In the genomic region with DNA sequence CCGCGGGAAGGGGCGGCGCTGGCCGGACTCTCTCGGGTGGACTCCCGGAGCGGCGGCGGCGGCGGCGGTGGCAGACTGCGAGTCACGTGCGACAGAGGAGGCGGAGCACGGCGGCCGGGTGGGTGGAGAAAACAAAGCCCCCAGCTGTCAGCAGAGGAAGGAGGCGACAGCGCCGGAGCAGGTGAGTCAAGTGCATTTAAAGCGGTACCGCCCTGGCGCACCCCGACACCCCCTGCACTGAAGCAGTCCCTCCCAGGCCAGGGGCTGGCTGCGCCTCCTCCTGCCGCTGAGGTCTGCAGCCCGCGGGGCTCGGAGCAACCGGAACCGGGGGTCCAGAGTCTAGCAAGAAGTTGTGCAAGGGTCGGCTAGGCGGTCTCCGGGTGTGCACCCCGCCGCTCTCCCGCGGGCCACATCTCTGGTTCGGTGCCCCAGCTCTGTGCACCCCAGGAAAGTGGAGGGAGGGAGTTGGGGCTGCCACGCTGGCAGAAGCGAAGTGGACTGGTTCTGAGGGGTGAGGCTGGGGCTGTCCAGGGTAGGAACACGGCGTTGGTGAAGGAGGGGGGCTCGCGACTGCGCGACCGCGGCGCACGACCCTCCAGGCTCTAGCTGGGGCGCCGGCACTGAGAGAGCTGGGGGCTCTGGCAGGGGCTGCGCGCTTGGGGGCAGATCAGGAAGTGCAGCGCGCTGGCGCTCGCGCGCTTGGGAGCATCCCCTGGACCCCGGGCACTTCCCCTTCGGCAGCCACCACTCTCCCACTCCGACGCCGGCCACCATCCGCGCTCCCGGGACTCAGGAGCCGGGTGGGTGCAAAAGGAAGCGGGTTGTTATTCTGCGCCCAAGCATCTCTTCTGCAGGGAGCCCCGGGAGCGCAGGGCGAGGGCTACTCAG, we compare ENCODE assay signal across 1 cellular context.
TF ChIP-seq lines count a peak whose summit lies in the region.

No MANE protein-coding gene starts in this region.

TF ChIP-seq in K562, 482 proteins besides CTCF, POLR2A, EP300 and RAD21 (continued from another document and continues in another):
- TF ChIP-seq ZNF785 (CRISPR knock-in tag; IDR thresholded peaks at IDR 0.05), result no peak
- TF ChIP-seq ZNF717 (CRISPR knock-in tag; IDR thresholded peaks at IDR 0.05), result no peak
- no peak for TF ChIP-seq OTX1 (CRISPR knock-in tag; IDR thresholded peaks at IDR 0.05)
- TF ChIP-seq ZNF3 (CRISPR knock-in tag; IDR thresholded peaks at IDR 0.05), result no peak
- TF ChIP-seq, protein P1, sequence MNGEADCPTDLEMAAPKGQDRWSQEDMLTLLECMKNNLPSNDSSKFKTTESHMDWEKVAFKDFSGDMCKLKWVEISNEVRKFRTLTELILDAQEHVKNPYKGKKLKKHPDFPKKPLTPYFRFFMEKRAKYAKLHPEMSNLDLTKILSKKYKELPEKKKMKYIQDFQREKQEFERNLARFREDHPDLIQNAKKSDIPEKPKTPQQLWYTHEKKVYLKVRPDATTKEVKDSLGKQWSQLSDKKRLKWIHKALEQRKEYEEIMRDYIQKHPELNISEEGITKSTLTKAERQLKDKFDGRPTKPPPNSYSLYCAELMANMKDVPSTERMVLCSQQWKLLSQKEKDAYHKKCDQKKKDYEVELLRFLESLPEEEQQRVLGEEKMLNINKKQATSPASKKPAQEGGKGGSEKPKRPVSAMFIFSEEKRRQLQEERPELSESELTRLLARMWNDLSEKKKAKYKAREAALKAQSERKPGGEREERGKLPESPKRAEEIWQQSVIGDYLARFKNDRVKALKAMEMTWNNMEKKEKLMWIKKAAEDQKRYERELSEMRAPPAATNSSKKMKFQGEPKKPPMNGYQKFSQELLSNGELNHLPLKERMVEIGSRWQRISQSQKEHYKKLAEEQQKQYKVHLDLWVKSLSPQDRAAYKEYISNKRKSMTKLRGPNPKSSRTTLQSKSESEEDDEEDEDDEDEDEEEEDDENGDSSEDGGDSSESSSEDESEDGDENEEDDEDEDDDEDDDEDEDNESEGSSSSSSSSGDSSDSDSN (IDR thresholded peaks at IDR 0.05; ENCODE audit: borderline replicate concordance in 1 of 2, low read depth in 2 of 2, low read length in 2 of 2), result no peak
- no peak for TF ChIP-seq KDM5B (IDR thresholded peaks at IDR 0.05; ENCODE audit: insufficient replicate concordance, low read depth, low read length)
- TF ChIP-seq HNRNPK (IDR thresholded peaks at IDR 0.05; ENCODE audit: low read depth, low read length, poor library complexity, severe bottlenecking), result no peak
- no peak for TF ChIP-seq ZFPM2 (CRISPR knock-in tag; IDR thresholded peaks at IDR 0.05)
- no peak for TF ChIP-seq ZNF444 (CRISPR knock-in tag; IDR thresholded peaks at IDR 0.05)
- TF ChIP-seq, protein P2, sequence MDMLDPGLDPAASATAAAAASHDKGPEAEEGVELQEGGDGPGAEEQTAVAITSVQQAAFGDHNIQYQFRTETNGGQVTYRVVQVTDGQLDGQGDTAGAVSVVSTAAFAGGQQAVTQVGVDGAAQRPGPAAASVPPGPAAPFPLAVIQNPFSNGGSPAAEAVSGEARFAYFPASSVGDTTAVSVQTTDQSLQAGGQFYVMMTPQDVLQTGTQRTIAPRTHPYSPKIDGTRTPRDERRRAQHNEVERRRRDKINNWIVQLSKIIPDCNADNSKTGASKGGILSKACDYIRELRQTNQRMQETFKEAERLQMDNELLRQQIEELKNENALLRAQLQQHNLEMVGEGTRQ (CRISPR knock-in tag; IDR thresholded peaks at IDR 0.05), result peak; percentile 78
- no peak for TF ChIP-seq ZNF143 (CRISPR knock-in tag; IDR thresholded peaks at IDR 0.05)
- no peak; the same call in 1 of the 2 replicates for TF ChIP-seq ZFX (CRISPR knock-in tag; IDR thresholded peaks at IDR 0.05)
- no peak for TF ChIP-seq ZNF121 (CRISPR knock-in tag; conservative IDR thresholded peaks at IDR 0.05)
- no peak for TF ChIP-seq SREBF2 (CRISPR knock-in tag; IDR thresholded peaks at IDR 0.05)
- TF ChIP-seq, protein P3, sequence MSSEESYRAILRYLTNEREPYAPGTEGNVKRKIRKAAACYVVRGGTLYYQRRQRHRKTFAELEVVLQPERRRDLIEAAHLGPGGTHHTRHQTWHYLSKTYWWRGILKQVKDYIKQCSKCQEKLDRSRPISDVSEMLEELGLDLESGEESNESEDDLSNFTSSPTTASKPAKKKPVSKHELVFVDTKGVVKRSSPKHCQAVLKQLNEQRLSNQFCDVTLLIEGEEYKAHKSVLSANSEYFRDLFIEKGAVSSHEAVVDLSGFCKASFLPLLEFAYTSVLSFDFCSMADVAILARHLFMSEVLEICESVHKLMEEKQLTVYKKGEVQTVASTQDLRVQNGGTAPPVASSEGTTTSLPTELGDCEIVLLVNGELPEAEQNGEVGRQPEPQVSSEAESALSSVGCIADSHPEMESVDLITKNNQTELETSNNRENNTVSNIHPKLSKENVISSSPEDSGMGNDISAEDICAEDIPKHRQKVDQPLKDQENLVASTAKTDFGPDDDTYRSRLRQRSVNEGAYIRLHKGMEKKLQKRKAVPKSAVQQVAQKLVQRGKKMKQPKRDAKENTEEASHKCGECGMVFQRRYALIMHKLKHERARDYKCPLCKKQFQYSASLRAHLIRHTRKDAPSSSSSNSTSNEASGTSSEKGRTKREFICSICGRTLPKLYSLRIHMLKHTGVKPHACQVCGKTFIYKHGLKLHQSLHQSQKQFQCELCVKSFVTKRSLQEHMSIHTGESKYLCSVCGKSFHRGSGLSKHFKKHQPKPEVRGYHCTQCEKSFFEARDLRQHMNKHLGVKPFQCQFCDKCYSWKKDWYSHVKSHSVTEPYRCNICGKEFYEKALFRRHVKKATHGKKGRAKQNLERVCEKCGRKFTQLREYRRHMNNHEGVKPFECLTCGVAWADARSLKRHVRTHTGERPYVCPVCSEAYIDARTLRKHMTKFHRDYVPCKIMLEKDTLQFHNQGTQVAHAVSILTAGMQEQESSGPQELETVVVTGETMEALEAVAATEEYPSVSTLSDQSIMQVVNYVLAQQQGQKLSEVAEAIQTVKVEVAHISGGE (CRISPR knock-in tag; IDR thresholded peaks at IDR 0.05), result no peak
- TF ChIP-seq, protein P4, sequence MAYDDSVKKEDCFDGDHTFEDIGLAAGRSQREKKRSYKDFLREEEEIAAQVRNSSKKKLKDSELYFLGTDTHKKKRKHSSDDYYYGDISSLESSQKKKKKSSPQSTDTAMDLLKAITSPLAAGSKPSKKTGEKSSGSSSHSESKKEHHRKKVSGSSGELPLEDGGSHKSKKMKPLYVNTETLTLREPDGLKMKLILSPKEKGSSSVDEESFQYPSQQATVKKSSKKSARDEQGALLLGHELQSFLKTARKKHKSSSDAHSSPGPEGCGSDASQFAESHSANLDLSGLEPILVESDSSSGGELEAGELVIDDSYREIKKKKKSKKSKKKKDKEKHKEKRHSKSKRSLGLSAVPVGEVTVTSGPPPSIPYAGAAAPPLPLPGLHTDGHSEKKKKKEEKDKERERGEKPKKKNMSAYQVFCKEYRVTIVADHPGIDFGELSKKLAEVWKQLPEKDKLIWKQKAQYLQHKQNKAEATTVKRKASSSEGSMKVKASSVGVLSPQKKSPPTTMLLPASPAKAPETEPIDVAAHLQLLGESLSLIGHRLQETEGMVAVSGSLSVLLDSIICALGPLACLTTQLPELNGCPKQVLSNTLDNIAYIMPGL (CRISPR knock-in tag; IDR thresholded peaks at IDR 0.05), result no peak
- no peak for TF ChIP-seq SRSF3 (IDR thresholded peaks at IDR 0.05; ENCODE audit: insufficient read depth, low read length)
- TF ChIP-seq ZSCAN29 (IDR thresholded peaks at IDR 0.05), result no peak
- no peak for TF ChIP-seq XRCC3 (IDR thresholded peaks at IDR 0.05)
- no peak for TF ChIP-seq BACH1 (tag; IDR thresholded peaks at IDR 0.05)
- peak; percentile 16; the same call in 1 of the 2 replicates for TF ChIP-seq ZBTB7A (IDR thresholded peaks at IDR 0.05; ENCODE audit: borderline replicate concordance, control insufficient read depth, low read depth, low read length)
- no peak for TF ChIP-seq POLR3G (IDR thresholded peaks at IDR 0.05; ENCODE audit: extremely low read depth, insufficient read length, insufficient replicate concordance)
- TF ChIP-seq, protein P5, sequence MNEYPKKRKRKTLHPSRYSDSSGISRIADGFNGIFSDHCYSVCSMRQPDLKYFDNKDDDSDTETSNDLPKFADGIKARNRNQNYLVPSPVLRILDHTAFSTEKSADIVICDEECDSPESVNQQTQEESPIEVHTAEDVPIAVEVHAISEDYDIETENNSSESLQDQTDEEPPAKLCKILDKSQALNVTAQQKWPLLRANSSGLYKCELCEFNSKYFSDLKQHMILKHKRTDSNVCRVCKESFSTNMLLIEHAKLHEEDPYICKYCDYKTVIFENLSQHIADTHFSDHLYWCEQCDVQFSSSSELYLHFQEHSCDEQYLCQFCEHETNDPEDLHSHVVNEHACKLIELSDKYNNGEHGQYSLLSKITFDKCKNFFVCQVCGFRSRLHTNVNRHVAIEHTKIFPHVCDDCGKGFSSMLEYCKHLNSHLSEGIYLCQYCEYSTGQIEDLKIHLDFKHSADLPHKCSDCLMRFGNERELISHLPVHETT (CRISPR knock-in tag; conservative IDR thresholded peaks at IDR 0.05 in 1 of 2, IDR thresholded peaks at IDR 0.05 in 1 of 2), result no peak
- 0 out of 2 replicates have a peak, but pooled peaks have one; percentile 51 for TF ChIP-seq SP1 (CRISPR knock-in tag; IDR thresholded peaks at IDR 0.05)
- TF ChIP-seq SIX5 (IDR thresholded peaks at IDR 0.05; ENCODE audit: borderline replicate concordance in 1 of 2, insufficient read depth in 1 of 2, low read depth in 1 of 2, low read length in 2 of 2), result no peak
- TF ChIP-seq ZNF253 (CRISPR knock-in tag; conservative IDR thresholded peaks at IDR 0.05), result no peak
- TF ChIP-seq SNIP1 (IDR thresholded peaks at IDR 0.05; ENCODE audit: low read depth), result no peak
- TF ChIP-seq ZNF561 (CRISPR knock-in tag; conservative IDR thresholded peaks at IDR 0.05), result no peak
- TF ChIP-seq NFYB (IDR thresholded peaks at IDR 0.05; ENCODE audit: extremely low read depth, insufficient read length), result no peak
- TF ChIP-seq, protein P6, sequence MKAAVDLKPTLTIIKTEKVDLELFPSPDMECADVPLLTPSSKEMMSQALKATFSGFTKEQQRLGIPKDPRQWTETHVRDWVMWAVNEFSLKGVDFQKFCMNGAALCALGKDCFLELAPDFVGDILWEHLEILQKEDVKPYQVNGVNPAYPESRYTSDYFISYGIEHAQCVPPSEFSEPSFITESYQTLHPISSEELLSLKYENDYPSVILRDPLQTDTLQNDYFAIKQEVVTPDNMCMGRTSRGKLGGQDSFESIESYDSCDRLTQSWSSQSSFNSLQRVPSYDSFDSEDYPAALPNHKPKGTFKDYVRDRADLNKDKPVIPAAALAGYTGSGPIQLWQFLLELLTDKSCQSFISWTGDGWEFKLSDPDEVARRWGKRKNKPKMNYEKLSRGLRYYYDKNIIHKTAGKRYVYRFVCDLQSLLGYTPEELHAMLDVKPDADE (conservative IDR thresholded peaks at IDR 0.05; ENCODE audit: control insufficient read depth, low read depth, low read length), result no peak
- no peak for TF ChIP-seq ZNF79 (CRISPR knock-in tag; IDR thresholded peaks at IDR 0.05; ENCODE audit: low read depth)
- no peak for TF ChIP-seq E2F3 (CRISPR knock-in tag; IDR thresholded peaks at IDR 0.05)
- TF ChIP-seq ELF1 (tag; IDR thresholded peaks at IDR 0.05), result 0 out of 2 replicates have a peak, but pooled peaks have one; percentile 44
- no peak for TF ChIP-seq CBX8 (IDR thresholded peaks at IDR 0.05; ENCODE audit: borderline replicate concordance, extremely low read depth, low read depth, low read length, poor library complexity, severe bottlenecking)
- TF ChIP-seq, protein P7, sequence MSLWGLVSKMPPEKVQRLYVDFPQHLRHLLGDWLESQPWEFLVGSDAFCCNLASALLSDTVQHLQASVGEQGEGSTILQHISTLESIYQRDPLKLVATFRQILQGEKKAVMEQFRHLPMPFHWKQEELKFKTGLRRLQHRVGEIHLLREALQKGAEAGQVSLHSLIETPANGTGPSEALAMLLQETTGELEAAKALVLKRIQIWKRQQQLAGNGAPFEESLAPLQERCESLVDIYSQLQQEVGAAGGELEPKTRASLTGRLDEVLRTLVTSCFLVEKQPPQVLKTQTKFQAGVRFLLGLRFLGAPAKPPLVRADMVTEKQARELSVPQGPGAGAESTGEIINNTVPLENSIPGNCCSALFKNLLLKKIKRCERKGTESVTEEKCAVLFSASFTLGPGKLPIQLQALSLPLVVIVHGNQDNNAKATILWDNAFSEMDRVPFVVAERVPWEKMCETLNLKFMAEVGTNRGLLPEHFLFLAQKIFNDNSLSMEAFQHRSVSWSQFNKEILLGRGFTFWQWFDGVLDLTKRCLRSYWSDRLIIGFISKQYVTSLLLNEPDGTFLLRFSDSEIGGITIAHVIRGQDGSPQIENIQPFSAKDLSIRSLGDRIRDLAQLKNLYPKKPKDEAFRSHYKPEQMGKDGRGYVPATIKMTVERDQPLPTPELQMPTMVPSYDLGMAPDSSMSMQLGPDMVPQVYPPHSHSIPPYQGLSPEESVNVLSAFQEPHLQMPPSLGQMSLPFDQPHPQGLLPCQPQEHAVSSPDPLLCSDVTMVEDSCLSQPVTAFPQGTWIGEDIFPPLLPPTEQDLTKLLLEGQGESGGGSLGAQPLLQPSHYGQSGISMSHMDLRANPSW (CRISPR knock-in tag; IDR thresholded peaks at IDR 0.05), result no peak
- TF ChIP-seq MEF2D (tag; conservative IDR thresholded peaks at IDR 0.05; ENCODE audit: low read depth), result no peak
- no peak for TF ChIP-seq FOXJ3 (CRISPR knock-in tag; IDR thresholded peaks at IDR 0.05)
- no peak for TF ChIP-seq NCOA6 (IDR thresholded peaks at IDR 0.05)
- no peak; the same call in 1 of the 2 replicates for TF ChIP-seq POLR2G (IDR thresholded peaks at IDR 0.05; ENCODE audit: low read depth, low read length)
- no peak for TF ChIP-seq NFRKB (IDR thresholded peaks at IDR 0.05; ENCODE audit: low read depth)
- peak; percentile 69 for TF ChIP-seq PCBP1 (IDR thresholded peaks at IDR 0.05; ENCODE audit: low read depth, low read length, poor library complexity, severe bottlenecking)
- TF ChIP-seq TCF7L2 (IDR thresholded peaks at IDR 0.05; ENCODE audit: low read depth, low read length), result no peak
- TF ChIP-seq NCOA4 (IDR thresholded peaks at IDR 0.05; ENCODE audit: partially characterized antibody), result no peak
- TF ChIP-seq RUNX1 (IDR thresholded peaks at IDR 0.05; ENCODE audit: low read depth), result no peak
- TF ChIP-seq ZC3H11A (IDR thresholded peaks at IDR 0.05; ENCODE audit: low read depth, low read length), result no peak
- no peak for TF ChIP-seq BRD9 (IDR thresholded peaks at IDR 0.05; ENCODE audit: low read depth, partially characterized antibody)
- TF ChIP-seq ETV1 (tag; conservative IDR thresholded peaks at IDR 0.05; ENCODE audit: low read depth), result no peak
- no peak for TF ChIP-seq ZNF766 (CRISPR knock-in tag; conservative IDR thresholded peaks at IDR 0.05)
- TF ChIP-seq, protein P8, sequence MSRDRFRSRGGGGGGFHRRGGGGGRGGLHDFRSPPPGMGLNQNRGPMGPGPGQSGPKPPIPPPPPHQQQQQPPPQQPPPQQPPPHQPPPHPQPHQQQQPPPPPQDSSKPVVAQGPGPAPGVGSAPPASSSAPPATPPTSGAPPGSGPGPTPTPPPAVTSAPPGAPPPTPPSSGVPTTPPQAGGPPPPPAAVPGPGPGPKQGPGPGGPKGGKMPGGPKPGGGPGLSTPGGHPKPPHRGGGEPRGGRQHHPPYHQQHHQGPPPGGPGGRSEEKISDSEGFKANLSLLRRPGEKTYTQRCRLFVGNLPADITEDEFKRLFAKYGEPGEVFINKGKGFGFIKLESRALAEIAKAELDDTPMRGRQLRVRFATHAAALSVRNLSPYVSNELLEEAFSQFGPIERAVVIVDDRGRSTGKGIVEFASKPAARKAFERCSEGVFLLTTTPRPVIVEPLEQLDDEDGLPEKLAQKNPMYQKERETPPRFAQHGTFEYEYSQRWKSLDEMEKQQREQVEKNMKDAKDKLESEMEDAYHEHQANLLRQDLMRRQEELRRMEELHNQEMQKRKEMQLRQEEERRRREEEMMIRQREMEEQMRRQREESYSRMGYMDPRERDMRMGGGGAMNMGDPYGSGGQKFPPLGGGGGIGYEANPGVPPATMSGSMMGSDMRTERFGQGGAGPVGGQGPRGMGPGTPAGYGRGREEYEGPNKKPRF (IDR thresholded peaks at IDR 0.05; ENCODE audit: low read depth, low read length), result no peak
- no peak for TF ChIP-seq ZNF431 (CRISPR knock-in tag; IDR thresholded peaks at IDR 0.05)
